In the genomic region with DNA sequence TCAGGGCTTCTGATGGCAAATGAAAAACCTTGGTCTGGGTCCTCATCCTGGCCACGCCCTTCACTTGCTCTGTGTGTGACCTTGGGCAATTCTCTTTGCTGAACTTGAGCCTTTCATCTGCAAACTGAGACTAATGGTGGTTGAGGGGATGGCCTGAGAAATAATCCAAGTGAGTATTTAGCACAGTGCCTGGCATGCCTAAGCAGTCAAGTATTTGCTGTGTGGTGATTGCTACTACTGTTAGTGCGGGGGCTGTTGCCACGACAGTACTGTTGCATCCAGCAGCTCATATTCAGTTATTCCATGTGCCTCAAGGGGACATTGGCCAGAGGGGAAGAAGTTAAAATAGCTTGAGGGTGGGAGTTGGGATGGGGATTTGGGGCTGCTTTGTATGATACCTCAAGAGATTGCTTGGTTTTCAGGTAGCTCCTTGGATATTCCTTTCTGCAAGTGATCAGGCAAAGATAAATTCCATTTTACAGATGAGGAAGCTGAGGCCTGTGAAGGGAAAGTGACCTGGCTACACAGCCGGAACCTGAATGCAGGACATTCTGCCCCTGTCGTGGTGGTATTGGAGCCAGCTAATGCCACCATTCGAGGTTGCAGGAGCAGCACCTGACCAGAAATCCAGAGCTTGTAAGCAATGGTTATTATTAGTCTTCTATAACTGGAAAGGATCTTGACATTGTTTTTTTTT, we compare ENCODE assay signal across 1 cellular context.
A peak's percentile ranks its signal among the peaks of the same experiment; 100 is the strongest.
TF ChIP-seq lines count a peak whose summit lies in the region.

No MANE protein-coding gene starts in this region.

TF ChIP-seq in HepG2, 621 proteins besides CTCF, POLR2A, EP300 and RAD21:
- TF ChIP-seq, protein P1, sequence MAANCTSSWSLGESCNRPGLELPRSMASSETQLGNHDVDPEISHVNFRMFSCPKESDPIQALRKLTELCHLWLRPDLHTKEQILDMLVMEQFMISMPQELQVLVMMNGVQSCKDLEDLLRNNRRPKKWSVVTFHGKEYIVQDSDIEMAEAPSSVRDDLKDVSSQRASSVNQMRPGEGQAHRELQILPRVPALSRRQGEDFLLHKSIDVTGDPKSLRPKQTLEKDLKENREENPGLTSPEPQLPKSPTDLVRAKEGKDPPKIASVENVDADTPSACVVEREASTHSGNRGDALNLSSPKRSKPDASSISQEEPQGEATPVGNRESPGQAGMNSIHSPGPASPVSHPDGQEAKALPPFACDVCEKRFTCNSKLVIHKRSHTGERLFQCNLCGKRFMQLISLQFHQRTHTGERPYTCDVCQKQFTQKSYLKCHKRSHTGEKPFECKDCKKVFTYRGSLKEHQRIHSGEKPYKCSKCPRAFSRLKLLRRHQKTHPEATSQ (CRISPR knock-in tag; IDR thresholded peaks at IDR 0.05; ENCODE audit: borderline replicate concordance): no peak
- TF ChIP-seq, protein P2, sequence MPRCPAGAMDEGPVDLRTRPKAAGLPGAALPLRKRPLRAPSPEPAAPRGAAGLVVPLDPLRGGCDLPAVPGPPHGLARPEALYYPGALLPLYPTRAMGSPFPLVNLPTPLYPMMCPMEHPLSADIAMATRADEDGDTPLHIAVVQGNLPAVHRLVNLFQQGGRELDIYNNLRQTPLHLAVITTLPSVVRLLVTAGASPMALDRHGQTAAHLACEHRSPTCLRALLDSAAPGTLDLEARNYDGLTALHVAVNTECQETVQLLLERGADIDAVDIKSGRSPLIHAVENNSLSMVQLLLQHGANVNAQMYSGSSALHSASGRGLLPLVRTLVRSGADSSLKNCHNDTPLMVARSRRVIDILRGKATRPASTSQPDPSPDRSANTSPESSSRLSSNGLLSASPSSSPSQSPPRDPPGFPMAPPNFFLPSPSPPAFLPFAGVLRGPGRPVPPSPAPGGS (CRISPR knock-in tag; IDR thresholded peaks at IDR 0.05): 0 out of 2 replicates have a peak, but pooled peaks have one; percentile 44
- TF ChIP-seq, protein P3, sequence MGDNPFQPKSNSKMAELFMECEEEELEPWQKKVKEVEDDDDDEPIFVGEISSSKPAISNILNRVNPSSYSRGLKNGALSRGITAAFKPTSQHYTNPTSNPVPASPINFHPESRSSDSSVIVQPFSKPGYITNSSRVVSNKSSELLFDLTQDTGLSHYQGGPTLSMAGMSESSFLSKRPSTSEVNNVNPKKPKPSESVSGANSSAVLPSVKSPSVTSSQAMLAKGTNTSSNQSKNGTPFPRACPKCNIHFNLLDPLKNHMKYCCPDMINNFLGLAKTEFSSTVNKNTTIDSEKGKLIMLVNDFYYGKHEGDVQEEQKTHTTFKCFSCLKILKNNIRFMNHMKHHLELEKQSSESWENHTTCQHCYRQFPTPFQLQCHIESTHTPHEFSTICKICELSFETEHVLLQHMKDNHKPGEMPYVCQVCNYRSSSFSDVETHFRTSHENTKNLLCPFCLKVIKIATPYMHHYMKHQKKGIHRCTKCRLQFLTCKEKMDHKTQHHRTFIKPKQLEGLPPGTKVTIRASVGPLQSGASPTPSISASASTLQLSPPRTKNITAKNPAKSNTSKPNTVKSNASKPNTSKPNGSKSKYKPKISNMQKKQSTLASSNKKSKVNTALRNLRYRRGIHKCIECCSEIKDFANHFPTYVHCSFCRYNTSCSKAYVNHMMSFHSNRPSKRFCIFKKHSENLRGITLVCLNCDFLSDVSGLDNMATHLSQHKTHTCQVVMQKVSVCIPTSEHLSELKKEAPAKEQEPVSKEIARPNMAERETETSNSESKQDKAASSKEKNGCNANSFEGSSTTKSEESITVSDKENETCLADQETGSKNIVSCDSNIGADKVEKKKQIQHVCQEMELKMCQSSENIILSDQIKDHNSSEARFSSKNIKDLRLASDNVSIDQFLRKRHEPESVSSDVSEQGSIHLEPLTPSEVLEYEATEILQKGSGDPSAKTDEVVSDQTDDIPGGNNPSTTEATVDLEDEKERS (CRISPR knock-in tag; IDR thresholded peaks at IDR 0.05): no peak
- peak; percentile 65 for TF ChIP-seq ZNF629 (CRISPR knock-in tag; conservative IDR thresholded peaks at IDR 0.05)
- peak; percentile 22; the same call in 1 of the 2 replicates for TF ChIP-seq HNF4A (CRISPR knock-in tag; IDR thresholded peaks at IDR 0.05)
- TF ChIP-seq, protein P4, sequence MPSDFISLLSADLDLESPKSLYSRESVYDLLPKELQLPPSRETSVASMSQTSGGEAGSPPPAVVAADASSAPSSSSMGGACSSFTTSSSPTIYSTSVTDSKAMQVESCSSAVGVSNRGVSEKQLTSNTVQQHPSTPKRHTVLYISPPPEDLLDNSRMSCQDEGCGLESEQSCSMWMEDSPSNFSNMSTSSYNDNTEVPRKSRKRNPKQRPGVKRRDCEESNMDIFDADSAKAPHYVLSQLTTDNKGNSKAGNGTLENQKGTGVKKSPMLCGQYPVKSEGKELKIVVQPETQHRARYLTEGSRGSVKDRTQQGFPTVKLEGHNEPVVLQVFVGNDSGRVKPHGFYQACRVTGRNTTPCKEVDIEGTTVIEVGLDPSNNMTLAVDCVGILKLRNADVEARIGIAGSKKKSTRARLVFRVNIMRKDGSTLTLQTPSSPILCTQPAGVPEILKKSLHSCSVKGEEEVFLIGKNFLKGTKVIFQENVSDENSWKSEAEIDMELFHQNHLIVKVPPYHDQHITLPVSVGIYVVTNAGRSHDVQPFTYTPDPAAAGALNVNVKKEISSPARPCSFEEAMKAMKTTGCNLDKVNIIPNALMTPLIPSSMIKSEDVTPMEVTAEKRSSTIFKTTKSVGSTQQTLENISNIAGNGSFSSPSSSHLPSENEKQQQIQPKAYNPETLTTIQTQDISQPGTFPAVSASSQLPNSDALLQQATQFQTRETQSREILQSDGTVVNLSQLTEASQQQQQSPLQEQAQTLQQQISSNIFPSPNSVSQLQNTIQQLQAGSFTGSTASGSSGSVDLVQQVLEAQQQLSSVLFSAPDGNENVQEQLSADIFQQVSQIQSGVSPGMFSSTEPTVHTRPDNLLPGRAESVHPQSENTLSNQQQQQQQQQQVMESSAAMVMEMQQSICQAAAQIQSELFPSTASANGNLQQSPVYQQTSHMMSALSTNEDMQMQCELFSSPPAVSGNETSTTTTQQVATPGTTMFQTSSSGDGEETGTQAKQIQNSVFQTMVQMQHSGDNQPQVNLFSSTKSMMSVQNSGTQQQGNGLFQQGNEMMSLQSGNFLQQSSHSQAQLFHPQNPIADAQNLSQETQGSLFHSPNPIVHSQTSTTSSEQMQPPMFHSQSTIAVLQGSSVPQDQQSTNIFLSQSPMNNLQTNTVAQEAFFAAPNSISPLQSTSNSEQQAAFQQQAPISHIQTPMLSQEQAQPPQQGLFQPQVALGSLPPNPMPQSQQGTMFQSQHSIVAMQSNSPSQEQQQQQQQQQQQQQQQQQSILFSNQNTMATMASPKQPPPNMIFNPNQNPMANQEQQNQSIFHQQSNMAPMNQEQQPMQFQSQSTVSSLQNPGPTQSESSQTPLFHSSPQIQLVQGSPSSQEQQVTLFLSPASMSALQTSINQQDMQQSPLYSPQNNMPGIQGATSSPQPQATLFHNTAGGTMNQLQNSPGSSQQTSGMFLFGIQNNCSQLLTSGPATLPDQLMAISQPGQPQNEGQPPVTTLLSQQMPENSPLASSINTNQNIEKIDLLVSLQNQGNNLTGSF (CRISPR knock-in tag; IDR thresholded peaks at IDR 0.05): 0 out of 2 replicates have a peak, but pooled peaks have one; percentile 39
- TF ChIP-seq, protein P5, sequence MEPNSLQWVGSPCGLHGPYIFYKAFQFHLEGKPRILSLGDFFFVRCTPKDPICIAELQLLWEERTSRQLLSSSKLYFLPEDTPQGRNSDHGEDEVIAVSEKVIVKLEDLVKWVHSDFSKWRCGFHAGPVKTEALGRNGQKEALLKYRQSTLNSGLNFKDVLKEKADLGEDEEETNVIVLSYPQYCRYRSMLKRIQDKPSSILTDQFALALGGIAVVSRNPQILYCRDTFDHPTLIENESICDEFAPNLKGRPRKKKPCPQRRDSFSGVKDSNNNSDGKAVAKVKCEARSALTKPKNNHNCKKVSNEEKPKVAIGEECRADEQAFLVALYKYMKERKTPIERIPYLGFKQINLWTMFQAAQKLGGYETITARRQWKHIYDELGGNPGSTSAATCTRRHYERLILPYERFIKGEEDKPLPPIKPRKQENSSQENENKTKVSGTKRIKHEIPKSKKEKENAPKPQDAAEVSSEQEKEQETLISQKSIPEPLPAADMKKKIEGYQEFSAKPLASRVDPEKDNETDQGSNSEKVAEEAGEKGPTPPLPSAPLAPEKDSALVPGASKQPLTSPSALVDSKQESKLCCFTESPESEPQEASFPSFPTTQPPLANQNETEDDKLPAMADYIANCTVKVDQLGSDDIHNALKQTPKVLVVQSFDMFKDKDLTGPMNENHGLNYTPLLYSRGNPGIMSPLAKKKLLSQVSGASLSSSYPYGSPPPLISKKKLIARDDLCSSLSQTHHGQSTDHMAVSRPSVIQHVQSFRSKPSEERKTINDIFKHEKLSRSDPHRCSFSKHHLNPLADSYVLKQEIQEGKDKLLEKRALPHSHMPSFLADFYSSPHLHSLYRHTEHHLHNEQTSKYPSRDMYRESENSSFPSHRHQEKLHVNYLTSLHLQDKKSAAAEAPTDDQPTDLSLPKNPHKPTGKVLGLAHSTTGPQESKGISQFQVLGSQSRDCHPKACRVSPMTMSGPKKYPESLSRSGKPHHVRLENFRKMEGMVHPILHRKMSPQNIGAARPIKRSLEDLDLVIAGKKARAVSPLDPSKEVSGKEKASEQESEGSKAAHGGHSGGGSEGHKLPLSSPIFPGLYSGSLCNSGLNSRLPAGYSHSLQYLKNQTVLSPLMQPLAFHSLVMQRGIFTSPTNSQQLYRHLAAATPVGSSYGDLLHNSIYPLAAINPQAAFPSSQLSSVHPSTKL (CRISPR knock-in tag; IDR thresholded peaks at IDR 0.05): 0 out of 2 replicates have a peak, but pooled peaks have one; percentile 6
TF ChIP-seq in HepG2: peak in this region for 5.
